16 cellular contexts compared by ENCODE assay signal in the genomic region with DNA sequence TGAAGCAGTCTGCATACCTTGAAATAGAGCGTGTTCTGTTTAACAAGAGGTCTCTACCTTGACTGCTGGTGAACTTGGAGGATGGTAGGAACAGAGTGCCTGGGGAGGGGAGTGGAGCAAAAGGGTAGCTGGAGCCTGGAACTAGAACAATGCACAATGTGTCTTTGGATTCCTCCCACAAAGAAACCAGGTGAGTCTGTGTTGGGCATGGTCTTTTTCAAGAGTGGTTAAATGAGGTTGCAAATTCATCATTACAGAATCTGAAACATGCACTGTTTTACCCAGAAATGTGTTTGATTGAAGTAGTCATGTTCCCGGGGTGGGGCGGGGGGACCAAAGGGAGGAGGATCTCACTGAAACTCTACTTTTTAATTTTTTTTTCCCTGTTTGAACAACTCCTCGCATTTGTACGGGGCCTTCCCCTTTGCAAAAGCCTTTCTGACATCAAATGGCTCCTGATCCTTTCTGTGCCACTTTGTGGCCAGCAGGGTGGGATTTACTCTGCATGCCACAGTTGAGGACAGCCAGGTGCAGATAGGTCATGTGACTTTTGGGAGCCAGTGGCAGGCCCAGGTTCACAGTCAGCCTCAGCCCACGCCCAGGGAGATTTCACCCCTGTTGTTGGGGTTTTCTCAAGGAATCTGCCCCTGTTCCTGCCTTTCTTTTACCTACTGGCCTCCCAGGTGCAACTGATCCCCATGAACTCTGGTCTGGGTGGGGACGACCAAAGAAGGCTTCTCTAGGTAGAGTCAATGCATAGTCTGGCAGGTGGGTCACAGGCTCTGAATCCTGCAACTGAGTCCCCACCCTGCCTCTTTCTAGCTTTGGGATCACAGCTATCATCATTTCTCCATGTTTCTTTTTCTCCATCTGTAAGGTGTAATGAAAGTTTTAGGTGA. TPM values are rescaled to one million over a fixed set of nuclear protein-coding genes. Genes with fewer than 3 reads are reported as not detected.
DNase-seq lines count a peak whose midpoint lies in the region; ATAC-seq and TF ChIP-seq lines count a peak whose summit lies in the region.
"Had no signal": no experiment of that assay in that cellular context is flagged by ENCODE, and none has a peak within 500 bp of the region (broad histone marks: within the 10 kb centered on the region; RNA-seq: fewer than 3 reads in every experiment).

No MANE protein-coding gene starts in this region.

- 87 to 95% methylated on average over 7 of the region's 7 CpGs for WGBS in testis, 2 donors

- H3K36me3 ChIP-seq in kidney epithelial cell (ENCODE audit: control insufficient read depth, insufficient read depth, low read length) (no peaks in the 10 kb centered on the region), testis (ENCODE audit: low read depth, missing control alignments) (no peaks in the 10 kb centered on the region)
- H3K36me3 ChIP-seq: prostate gland had no signal

- H3K27me3 Mint-ChIP-seq in activated CD4-positive, alpha-beta T cell treated with anti-CD3 and anti-CD28 coated beads, Interleukin-2, amount 10 ng/mL, durations not matched to agents 7 days and 5 days: no peaks in the 10 kb centered on the region
- H3K27me3 Mint-ChIP-seq: activated naive CD8-positive, alpha-beta T cell treated with anti-CD3 and anti-CD28 coated beads, Interleukin-2, amount 10 ng/mL, durations not matched to agents 7 days and 5 days had no signal

- POLR2A ChIA-PET in activated CD4-positive, alpha-beta T cell treated with anti-CD3 and anti-CD28 coated beads, Interleukin-2, amount 10 ng/mL, durations not matched to agents 7 days and 5 days (lab: Charles Lee): no interaction called here

- peak overlapping the region; percentile 74 for H3K27ac Mint-ChIP-seq in activated CD4-positive, alpha-beta T cell treated with anti-CD3 and anti-CD28 coated beads, Interleukin-2, amount 10 ng/mL, durations not matched to agents 7 days and 5 days
- H3K27ac Mint-ChIP-seq: activated naive CD8-positive, alpha-beta T cell treated with anti-CD3 and anti-CD28 coated beads, Interleukin-2, amount 10 ng/mL, durations not matched to agents 7 days and 5 days had no signal

- intact Hi-C loops in testis (cut with DNase I; ENCODE audit: low total_unique reads): no loop called here

- no peak for DNase-seq in activated CD4-positive, alpha-beta T cell treated with anti-CD3 and anti-CD28 coated beads, Interleukin-2, amount 10 ng/mL, durations not matched to agents 7 days and 5 days
- DNase-seq in activated CD4-positive, alpha-beta T cell treated with anti-CD3 and anti-CD28 coated beads, Interleukin-2, amount 50 U/mL, for 4 hours: no peak
- peak; percentile 72 to 73 for DNase-seq in activated T-cell treated with anti-CD3 and anti-CD28 coated beads, Interleukin-2, amount 50 U/mL, for 48 hours
- DNase-seq in kidney epithelial cell (ENCODE audit: low read depth) (peak; percentile 29), epidermal melanocyte (ENCODE audit: insufficient read length, low spot score) (no peak), testis (no peak)
- peak; percentile 34 for DNase-seq in stimulated activated CD4-positive, alpha-beta T cell treated with anti-CD3 and anti-CD28 coated beads, Interleukin-4, amount 100 ng/mL, for 24 hours
- DNase-seq: activated CD4-positive, CD25-positive, alpha-beta regulatory T cell; activated naive CD8-positive, alpha-beta T cell treated with anti-CD3 and anti-CD28 coated beads, Interleukin-2, amount 10 ng/mL, durations not matched to agents 7 days and 5 days; IMR-90; NCI-H1417; NCI-H446 treated with DMSO at 0.1 percent for 48 hours had no signal

- H3K9me3 Mint-ChIP-seq in activated CD4-positive, alpha-beta T cell treated with anti-CD3 and anti-CD28 coated beads, Interleukin-2, amount 10 ng/mL, durations not matched to agents 7 days and 5 days: no peaks in the 10 kb centered on the region

- H3K27me3 ChIP-seq in kidney epithelial cell (ENCODE audit: control insufficient read depth, insufficient read depth, low read length) (no peaks in the 10 kb centered on the region), testis (no peaks in the 10 kb centered on the region)

- TF ChIP-seq POLR2A in testis (IDR thresholded peaks at IDR 0.05): no peak

- ATAC-seq in GM21381 (IDR thresholded peaks at IDR 0.05; ENCODE audit: unreplicated experiment): no peak
- ATAC-seq: A549 had no signal

- CTCF ChIA-PET in activated CD4-positive, alpha-beta T cell treated with anti-CD3 and anti-CD28 coated beads, Interleukin-2, amount 10 ng/mL, durations not matched to agents 7 days and 5 days (lab: Charles Lee): no interaction called here

- H3K36me3 Mint-ChIP-seq in activated CD4-positive, alpha-beta T cell treated with anti-CD3 and anti-CD28 coated beads, Interleukin-2, amount 10 ng/mL, durations not matched to agents 7 days and 5 days (ENCODE audit: low read depth): no peaks in the 10 kb centered on the region
- H3K36me3 Mint-ChIP-seq: activated naive CD8-positive, alpha-beta T cell treated with anti-CD3 and anti-CD28 coated beads, Interleukin-2, amount 10 ng/mL, durations not matched to agents 7 days and 5 days had no signal

- no peak overlapping the region for H3K4me3 Mint-ChIP-seq in activated CD4-positive, alpha-beta T cell treated with anti-CD3 and anti-CD28 coated beads, Interleukin-2, amount 10 ng/mL, durations not matched to agents 7 days and 5 days
- H3K4me3 Mint-ChIP-seq: activated naive CD8-positive, alpha-beta T cell treated with anti-CD3 and anti-CD28 coated beads, Interleukin-2, amount 10 ng/mL, durations not matched to agents 7 days and 5 days had no signal

- peaks cover 39% of the 10 kb centered on the region for H3K4me1 Mint-ChIP-seq in activated CD4-positive, alpha-beta T cell treated with anti-CD3 and anti-CD28 coated beads, Interleukin-2, amount 10 ng/mL, durations not matched to agents 7 days and 5 days

- H3K4me3 ChIP-seq in kidney epithelial cell (ENCODE audit: low read depth, low read length) (no peak overlapping the region), testis (no peak overlapping the region)
- H3K4me3 ChIP-seq: A549, prostate gland had no signal

- no peaks in the 10 kb centered on the region for H3K4me1 ChIP-seq in testis
- H3K4me1 ChIP-seq: A549, prostate gland had no signal

- no peak for TF ChIP-seq CTCF in kidney epithelial cell (IDR thresholded peaks at IDR 0.05; ENCODE audit: insufficient read depth, low read length, poor library complexity, severe bottlenecking)
- no peak for TF ChIP-seq CTCF in testis (IDR thresholded peaks at IDR 0.05)

- no peaks in the 10 kb centered on the region for H3K9me3 ChIP-seq in testis
- H3K9me3 ChIP-seq: A549, prostate gland had no signal

- no peak overlapping the region for H3K27ac ChIP-seq in testis
- H3K27ac ChIP-seq: A549, epithelial cell of prostate, prostate gland had no signal

RNA-seq across cellular contexts. Expression of gene MYCN, which starts 28.2 kb away (rescaled TPM):
- total RNA-seq in activated CD4-positive, alpha-beta T cell treated with anti-CD3 and anti-CD28 coated beads, Interleukin-2, amount 10 ng/mL, durations not matched to agents 7 days and 5 days: not detected
- total RNA-seq in kidney epithelial cell (0.54 and 2.3 TPM in 2 replicates), testis (1 to 10 TPM; 6.9 TPM)
- polyA plus RNA-seq in testis (ENCODE audit: insufficient read depth, low read depth, low replicate concordance): 8.1 TPM
- total RNA-seq: activated naive CD8-positive, alpha-beta T cell treated with anti-CD3 and anti-CD28 coated beads, Interleukin-2, amount 10 ng/mL, durations not matched to agents 7 days and 5 days; IMR-90 had no signal
- polyA plus RNA-seq: A549, IMR-90 had no signal

Comparison
In these comparisons a context has a peak if more than half of its experiments do, and no peak if none do; other contexts are left out.
1. DNase-seq: peak in activated T-cell treated with anti-CD3 and anti-CD28 coated beads, Interleukin-2, amount 50 U/mL, for 48 hours (2 of 2), kidney epithelial cell (single experiment) and stimulated activated CD4-positive, alpha-beta T cell treated with anti-CD3 and anti-CD28 coated beads, Interleukin-4, amount 100 ng/mL, for 24 hours (single experiment); none in activated CD4-positive, alpha-beta T cell treated with anti-CD3 and anti-CD28 coated beads, Interleukin-2, amount 10 ng/mL, durations not matched to agents 7 days and 5 days (single experiment), activated CD4-positive, alpha-beta T cell treated with anti-CD3 and anti-CD28 coated beads, Interleukin-2, amount 50 U/mL, for 4 hours (0 of 2), epidermal melanocyte (single experiment) and testis (single experiment).